ENCODE assay signal across 1 cellular context in genomic region chr22:33526434-33527107, GRCh38.
TF ChIP-seq lines count a peak whose summit lies in the region.

No MANE protein-coding gene starts in this region.

TF ChIP-seq in HepG2, 621 proteins besides CTCF, POLR2A, EP300 and RAD21 (continued from another document):
- TF ChIP-seq ZNF547 (CRISPR knock-in tag; IDR thresholded peaks at IDR 0.05) = no peak
- TF ChIP-seq ZNF546 (CRISPR knock-in tag; conservative IDR thresholded peaks at IDR 0.05) = no peak
- no peak for TF ChIP-seq FOXK2 (IDR thresholded peaks at IDR 0.05)
- TF ChIP-seq YY1 (IDR thresholded peaks at IDR 0.05; ENCODE audit: insufficient read depth, insufficient replicate concordance, low read depth, low read length) = no peak
- no peak for TF ChIP-seq SMARCE1 (IDR thresholded peaks at IDR 0.05; ENCODE audit: borderline replicate concordance)
- no peak for TF ChIP-seq KMT2A (CRISPR knock-in tag; IDR thresholded peaks at IDR 0.05)
- no peak for TF ChIP-seq ELF3 (CRISPR knock-in tag; IDR thresholded peaks at IDR 0.05)
